In genomic region chr1:99969729-99970591, GRCh38 we compare ENCODE assay signal across 1 cellular context.
TF ChIP-seq lines count a peak whose summit lies in the region.

SLC35A3 (plus strand) TSS chr1:99969996; CDS start chr1:99993555, 23,559 bp downstream.

TF ChIP-seq in WTC11, 78 proteins besides CTCF, POLR2A, EP300 and RAD21 (continued from another document and continues in another):
- TF ChIP-seq E2F5 (CRISPR knock-in tag; IDR thresholded peaks at IDR 0.05), result peak; percentile 88
- no peak for TF ChIP-seq HMGA2 (CRISPR knock-in tag; IDR thresholded peaks at IDR 0.05)
- no peak for TF ChIP-seq NFATC4 (CRISPR knock-in tag; IDR thresholded peaks at IDR 0.05)
- TF ChIP-seq ETV6 (CRISPR knock-in tag; IDR thresholded peaks at IDR 0.05), result peak; percentile 97
- peak; percentile 93 for TF ChIP-seq E2F1 (CRISPR knock-in tag; IDR thresholded peaks at IDR 0.05)
- no peak for TF ChIP-seq JAZF1 (CRISPR knock-in tag; IDR thresholded peaks at IDR 0.05)
- TF ChIP-seq ATF3 (CRISPR knock-in tag; conservative IDR thresholded peaks at IDR 0.05), result no peak
- no peak for TF ChIP-seq ZNF219 (CRISPR knock-in tag; IDR thresholded peaks at IDR 0.05; ENCODE audit: borderline replicate concordance)
- peak; percentile 71; the same call in 1 of the 2 replicates for TF ChIP-seq NR3C1 (CRISPR knock-in tag; conservative IDR thresholded peaks at IDR 0.05; ENCODE audit: low read depth)
- no peak for TF ChIP-seq GTF2I (CRISPR knock-in tag; conservative IDR thresholded peaks at IDR 0.05)
- no peak for TF ChIP-seq ZNF416 (CRISPR knock-in tag; IDR thresholded peaks at IDR 0.05)
- TF ChIP-seq GABPB1 (CRISPR knock-in tag; IDR thresholded peaks at IDR 0.05), result peak; percentile 93
- 0 out of 2 replicates have a peak, but pooled peaks have one; percentile 69 for TF ChIP-seq NR2C2 (CRISPR knock-in tag; IDR thresholded peaks at IDR 0.05)
- TF ChIP-seq IRF2 (CRISPR knock-in tag; IDR thresholded peaks at IDR 0.05; ENCODE audit: borderline replicate concordance, low read depth), result 0 out of 2 replicates have a peak, but pooled peaks have one; percentile 36
- peak; percentile 84 for TF ChIP-seq FOXK1 (CRISPR knock-in tag; IDR thresholded peaks at IDR 0.05)
- TF ChIP-seq ARID4B (CRISPR knock-in tag; IDR thresholded peaks at IDR 0.05; ENCODE audit: borderline replicate concordance), result peak; percentile 91; the same call in 1 of the 2 replicates
- peak; percentile 100 for TF ChIP-seq HMGXB4 (CRISPR knock-in tag; IDR thresholded peaks at IDR 0.05)
- TF ChIP-seq ZNF423 (CRISPR knock-in tag; IDR thresholded peaks at IDR 0.05), result 0 out of 2 replicates have a peak, but pooled peaks have one; percentile 29
- TF ChIP-seq E2F4 (CRISPR knock-in tag; IDR thresholded peaks at IDR 0.05; ENCODE audit: borderline replicate concordance, low read depth), result peak; percentile 90; the same call in 1 of the 2 replicates
- 0 out of 2 replicates have a peak, but pooled peaks have one; percentile 83 for TF ChIP-seq MLX (CRISPR knock-in tag; IDR thresholded peaks at IDR 0.05)
- no peak for TF ChIP-seq PRRX2 (CRISPR knock-in tag; IDR thresholded peaks at IDR 0.05)
- TF ChIP-seq ZBTB21 (CRISPR knock-in tag; IDR thresholded peaks at IDR 0.05; ENCODE audit: borderline replicate concordance), result peak; percentile 95
- TF ChIP-seq MYBL2 (CRISPR knock-in tag; IDR thresholded peaks at IDR 0.05), result peak; percentile 84
- no peak for TF ChIP-seq ZNF532 (CRISPR knock-in tag; IDR thresholded peaks at IDR 0.05; ENCODE audit: borderline replicate concordance)
- no peak for TF ChIP-seq RORB (CRISPR knock-in tag; IDR thresholded peaks at IDR 0.05)
- TF ChIP-seq IRF1 (CRISPR knock-in tag; IDR thresholded peaks at IDR 0.05), result 0 out of 2 replicates have a peak, but pooled peaks have one; percentile 24
- TF ChIP-seq TEAD1 (CRISPR knock-in tag; IDR thresholded peaks at IDR 0.05), result peak; percentile 84; the same call in 1 of the 2 replicates
- no peak for TF ChIP-seq MXD4 (CRISPR knock-in tag; IDR thresholded peaks at IDR 0.05; ENCODE audit: borderline replicate concordance)
- TF ChIP-seq OVOL2 (CRISPR knock-in tag; IDR thresholded peaks at IDR 0.05; ENCODE audit: borderline replicate concordance), result no peak
- TF ChIP-seq TEAD4 (CRISPR knock-in tag; IDR thresholded peaks at IDR 0.05), result no peak
- no peak for TF ChIP-seq ZNF396 (CRISPR knock-in tag; IDR thresholded peaks at IDR 0.05; ENCODE audit: borderline replicate concordance)
- no peak for TF ChIP-seq ZNF512 (CRISPR knock-in tag; IDR thresholded peaks at IDR 0.05; ENCODE audit: borderline replicate concordance)
- TF ChIP-seq AFF4 (CRISPR knock-in tag; IDR thresholded peaks at IDR 0.05; ENCODE audit: borderline replicate concordance), result no peak
